ENCODE assay signal across 21 cellular contexts in the genomic region with DNA sequence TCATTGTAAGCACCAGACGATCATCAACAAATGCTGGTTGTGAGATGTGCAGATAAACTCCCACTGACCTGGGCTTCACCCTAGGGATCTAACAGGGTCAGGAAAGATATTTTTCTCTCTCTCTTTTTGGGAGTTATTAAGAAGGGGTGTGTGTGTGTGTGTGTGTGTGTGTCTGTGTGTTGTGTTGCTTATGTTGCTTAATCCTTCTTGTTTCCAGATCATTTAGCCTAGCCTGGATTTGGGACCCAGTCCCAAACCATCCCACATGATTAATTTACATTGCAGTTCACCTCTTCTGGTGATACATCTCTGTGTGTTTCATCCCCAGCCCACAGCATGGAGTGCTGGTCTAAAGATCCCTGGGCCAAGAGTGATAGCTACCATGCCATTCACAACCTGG.
DNase-seq lines count a peak whose midpoint lies in the region; ATAC-seq, FAIRE-seq and TF ChIP-seq lines count a peak whose summit lies in the region.
"Had no signal": no experiment of that assay in that cellular context is flagged by ENCODE, and none has a peak within 500 bp of the region (broad histone marks: within the 10 kb centered on the region; RNA-seq: fewer than 3 reads in every experiment).

No MANE protein-coding gene starts in this region.

- ATAC-seq in GM18505 (IDR thresholded peaks at IDR 0.05; ENCODE audit: unreplicated experiment) = no peak
- ATAC-seq: A549; CD8-positive, alpha-beta T cell; Right ventricle myocardium inferior had no signal

- H3F3A ChIP-seq in GM23248 (ENCODE audit: insufficient read depth) = peaks cover 81% of the 10 kb centered on the region

- in situ Hi-C loops in GM23248 (cut with MboI) = loop anchor here (10.0 kb wide), 1 partner anchor 141 kb away; no protein-coding TSS in a partner anchor

- H3K36me3 ChIP-seq in GM23248 (ENCODE audit: low read depth) (no peaks in the 10 kb centered on the region), astrocyte (ENCODE audit: insufficient read depth, low read length) (peaks cover 5% of the 10 kb centered on the region), osteoblast (ENCODE audit: insufficient read depth, low read length) (peaks cover 8% of the 10 kb centered on the region)
- H3K36me3 ChIP-seq: Peyer's patch had no signal

- H3K4me3 ChIP-seq in GM23248 = no peak overlapping the region
- no peak overlapping the region for H3K4me3 ChIP-seq in astrocyte (ENCODE audit: insufficient read depth, low read depth, low read length)
- no peak overlapping the region for H3K4me3 ChIP-seq in fibroblast of mammary gland (ENCODE audit: control insufficient read depth, low read depth, low read length)
- H3K4me3 ChIP-seq in osteoblast (ENCODE audit: insufficient read depth, low read length) = no peak overlapping the region
- H3K4me3 ChIP-seq: A549, Peyer's patch had no signal

- H3K4me3 Mint-ChIP-seq in astrocyte (ENCODE audit: unreplicated experiment) = no peak overlapping the region
- H3K4me3 Mint-ChIP-seq: CD8-positive, alpha-beta T cell had no signal

- H3K9ac ChIP-seq in GM23248 = peak overlapping the region; percentile 27; the same call in 1 of the 2 replicates
- peak overlapping the region; percentile 23 for H3K9ac ChIP-seq in astrocyte (ENCODE audit: low read length)

- H2AFZ ChIP-seq in GM23248 (no peak overlapping the region), astrocyte (ENCODE audit: low read depth, low read length) (no peak overlapping the region), osteoblast (ENCODE audit: low read length) (no peak overlapping the region)

- no peaks in the 10 kb centered on the region for H3K9me3 Mint-ChIP-seq in astrocyte (ENCODE audit: unreplicated experiment)

- H3K4me1 Mint-ChIP-seq in astrocyte (ENCODE audit: low read depth, unreplicated experiment) = peaks cover 49% of the 10 kb centered on the region

- no peaks in the 10 kb centered on the region for H3K27me3 Mint-ChIP-seq in astrocyte (ENCODE audit: low read depth, unreplicated experiment)

- no peaks in the 10 kb centered on the region for H4K20me1 ChIP-seq in GM23248 (ENCODE audit: insufficient read depth)
- H4K20me1 ChIP-seq in astrocyte (ENCODE audit: insufficient read depth, low read length) = peaks cover 66% of the 10 kb centered on the region
- H4K20me1 ChIP-seq in osteoblast (ENCODE audit: insufficient read depth, low read length) = peaks cover 37% of the 10 kb centered on the region

- no peak for FAIRE-seq in astrocyte (lab: Jason Lieb, UNC)
- FAIRE-seq: A549, GM12891, GM18507, HTR-8/SVneo had no signal

- TF ChIP-seq CTCF in astrocyte (IDR thresholded peaks at IDR 0.05; ENCODE audit: insufficient read depth, low read depth, low read length) = no peak
- no peak for TF ChIP-seq CTCF in fibroblast of mammary gland (conservative IDR thresholded peaks at IDR 0.05; ENCODE audit: control insufficient read depth, insufficient read depth, low read depth, low read length)
- TF ChIP-seq CTCF in osteoblast (IDR thresholded peaks at IDR 0.05; ENCODE audit: extremely low read depth, low read depth, low read length) = no peak

- H3K4me2 ChIP-seq in GM23248 (ENCODE audit: unreplicated experiment) (peak overlapping the region; percentile 3), astrocyte (ENCODE audit: low read length) (no peak overlapping the region), osteoblast (ENCODE audit: insufficient read depth, low read length) (no peak overlapping the region)
- H3K4me2 ChIP-seq: A549 had no signal

- 19 to 23% methylated on average over 1 of the region's 1 CpG for WGBS in GM23248 (ENCODE audit: low coverage in 1 of 2, low lambda C conversion rate in 2 of 2, missing lambda C conversion rate in 2 of 2), 2 experiments

- H3K4me1 ChIP-seq in GM23248 (ENCODE audit: insufficient read depth) (peaks cover 64% of the 10 kb centered on the region), astrocyte (ENCODE audit: insufficient read depth, low read length) (peaks cover 64% of the 10 kb centered on the region), osteoblast (ENCODE audit: insufficient read depth, low read length) (peaks cover 75% of the 10 kb centered on the region)

- no peak overlapping the region for H3K27ac Mint-ChIP-seq in astrocyte (ENCODE audit: unreplicated experiment)
- H3K27ac Mint-ChIP-seq: CD8-positive, alpha-beta T cell had no signal

- H3K27ac ChIP-seq in GM23248 = peak overlapping the region; percentile 99
- H3K27ac ChIP-seq in astrocyte (ENCODE audit: low read depth, low read length) = no peak overlapping the region
- H3K27ac ChIP-seq in osteoblast (ENCODE audit: low read depth, low read length) = peak overlapping the region; percentile 7
- H3K27ac ChIP-seq: Peyer's patch had no signal

- H3K9me2 ChIP-seq in GM23248 (ENCODE audit: insufficient read depth) = no peaks in the 10 kb centered on the region

- H3K9me3 ChIP-seq in GM23248 (ENCODE audit: low read depth) (no peaks in the 10 kb centered on the region), astrocyte (ENCODE audit: insufficient read depth, low read depth, low read length) (no peaks in the 10 kb centered on the region), osteoblast (ENCODE audit: low read depth, low read length) (no peaks in the 10 kb centered on the region)
- H3K9me3 ChIP-seq: A549, Peyer's patch had no signal

- DNase-seq in GM23248 (peak; percentile 56), astrocyte (ENCODE audit: low read depth) (peak; percentile 79), fibroblast of mammary gland (ENCODE audit: low read depth) (peak; percentile 65), osteoblast (ENCODE audit: insufficient read length, low spot score, missing footprints) (no peak), DMS53 (lab: John Stamatoyannopoulos, UW) (no peak), kidney tubule cell (ENCODE audit: low spot score) (no peak)
- DNase-seq: C1 segment of cervical spinal cord; CD8-positive, alpha-beta T cell; GOT3; HCEC 1CT; MV-4-11; NCI-H1417; NCI-H1694 treated with DMSO at 0.1 percent for 48 hours; NCI-H748 treated with DMSO at 0.1 percent for 48 hours; Peyer's patch had no signal

- TF ChIP-seq POLR2A in GM18505 (IDR thresholded peaks at IDR 0.05; ENCODE audit: borderline replicate concordance, extremely low read depth, insufficient read depth, insufficient read length) = no peak

- H3K79me2 ChIP-seq in GM23248 (ENCODE audit: insufficient read depth) = peaks cover 99% of the 10 kb centered on the region
- H3K79me2 ChIP-seq in astrocyte (ENCODE audit: insufficient read depth, low read length) = peaks cover 96% of the 10 kb centered on the region
- peaks cover 95% of the 10 kb centered on the region for H3K79me2 ChIP-seq in osteoblast (ENCODE audit: insufficient read depth, low read length)

- H3K36me3 Mint-ChIP-seq in astrocyte (ENCODE audit: low read depth, unreplicated experiment) = peaks cover 4% of the 10 kb centered on the region
- H3K36me3 Mint-ChIP-seq: CD8-positive, alpha-beta T cell had no signal

- no peaks in the 10 kb centered on the region for H3K27me3 ChIP-seq in GM23248 (replicated peaks; ENCODE audit: insufficient read depth)
- H3K27me3 ChIP-seq in astrocyte (ENCODE audit: insufficient read depth, low read length) = no peaks in the 10 kb centered on the region
- H3K27me3 ChIP-seq in osteoblast (ENCODE audit: insufficient read depth, low read length) = no peaks in the 10 kb centered on the region
- H3K27me3 ChIP-seq: Peyer's patch had no signal

Comparison
In these comparisons a context has a peak if more than half of its experiments do, and no peak if none do; other contexts are left out.
1. DNase-seq: peak in GM23248 (single experiment), astrocyte (single experiment) and fibroblast of mammary gland (single experiment); none in osteoblast (single experiment), DMS53 (single experiment) and kidney tubule cell (single experiment).